In the genomic region with DNA sequence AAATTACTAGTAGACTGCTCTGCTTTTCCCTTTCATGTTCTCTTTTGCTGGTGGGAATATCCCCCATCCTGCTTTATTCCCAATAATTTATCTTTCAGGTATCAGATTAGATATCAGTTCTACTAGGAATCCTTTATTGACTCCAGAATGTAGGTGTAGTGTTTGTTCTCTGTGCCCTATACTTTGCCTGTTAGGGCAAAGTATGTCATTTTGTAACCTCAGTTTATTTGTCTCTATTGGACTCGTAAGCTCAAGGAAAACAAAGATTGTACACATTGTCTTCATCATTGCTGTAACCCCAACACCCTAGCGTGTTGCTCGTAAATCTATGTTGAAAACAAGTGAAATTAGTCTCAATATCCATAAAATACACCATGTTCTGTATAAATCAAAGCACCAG, we compare ENCODE assay signal across 6 cellular contexts.
"Had no signal": no experiment of that assay in that cellular context is flagged by ENCODE, and none has a peak within 500 bp of the region (broad histone marks: within the 10 kb centered on the region; RNA-seq: fewer than 3 reads in every experiment).

No MANE protein-coding gene starts in this region.

- DNase-seq: IMR-90, KBM-7, KG1 had no signal

- FAIRE-seq: HTR-8/SVneo, K562 had no signal

- H3K4me3 ChIP-seq: K562 had no signal

- H3K27ac ChIP-seq: HL-60 had no signal

- ATAC-seq: K562 had no signal
